ENCODE assay signal across 17 cellular contexts in the genomic region with DNA sequence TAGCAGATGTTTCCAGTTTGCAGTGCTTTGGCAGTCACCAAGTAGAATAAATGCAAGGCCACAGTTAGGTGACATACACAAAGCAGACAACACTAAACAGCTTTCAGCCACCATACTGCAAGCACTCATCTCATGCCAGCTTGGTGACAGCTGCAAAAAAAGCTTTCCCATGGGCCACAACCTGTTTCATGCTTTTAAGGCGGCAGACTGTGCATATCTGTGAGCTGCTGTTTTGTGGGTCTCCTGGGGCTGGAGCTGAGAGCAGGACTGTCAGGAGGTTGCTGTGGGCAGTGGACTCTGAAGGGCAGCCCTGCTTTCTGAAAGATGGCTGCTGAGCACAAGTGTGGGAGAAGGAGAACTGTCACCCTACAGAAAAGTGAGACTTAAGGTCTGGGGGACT.
"Had no signal": no experiment of that assay in that cellular context is flagged by ENCODE, and none has a peak within 500 bp of the region (broad histone marks: within the 10 kb centered on the region; RNA-seq: fewer than 3 reads in every experiment).

No MANE protein-coding gene starts in this region.

- H3K27ac Mint-ChIP-seq: mesothelial cell of epicardium; nephron; stimulated activated naive B cell treated with anti-CD40 and anti-IgM and Interleukin-4, amounts not matched to agents 10 μg/mL and 1 μg/mL and 100 μg/mL, for 72 hours had no signal

- H3K4me3 Mint-ChIP-seq: mesothelial cell of epicardium; nephron; stimulated activated naive B cell treated with anti-CD40 and anti-IgM and Interleukin-4, amounts not matched to agents 10 μg/mL and 1 μg/mL and 100 μg/mL, for 72 hours had no signal

- H3K36me3 ChIP-seq: thoracic aorta, upper lobe of left lung had no signal

- H3K4me3 ChIP-seq: lung, thoracic aorta, upper lobe of left lung had no signal

- H3K9me3 ChIP-seq: thoracic aorta, upper lobe of left lung had no signal

- H3K27me3 Mint-ChIP-seq: stimulated activated naive B cell treated with anti-CD40 and anti-IgM and Interleukin-4, amounts not matched to agents 10 μg/mL and 1 μg/mL and 100 μg/mL, for 72 hours had no signal

- H3K27me3 ChIP-seq: upper lobe of left lung had no signal

- H3K36me3 Mint-ChIP-seq: mesothelial cell of epicardium had no signal

- DNase-seq: activated CD4-positive, alpha-beta T cell treated with anti-CD3 and anti-CD28 coated beads, Interleukin-2, amount 50 U/mL, for 1 hour; activated CD8-positive, alpha-beta memory T cell treated with anti-CD3 and anti-CD28 coated beads, Interleukin-2, amount 50 U/mL, for 4 hours; activated effector memory CD4-positive, alpha-beta T cell treated with anti-CD3 and anti-CD28 coated beads, Interleukin-2, amount 50 U/mL, for 16 hours; activated naive CD4-positive, alpha-beta T cell treated with anti-CD3 and anti-CD28 coated beads, Interleukin-2, amount 50 U/mL, for 16 hours; activated T-cell treated with anti-CD3 and anti-CD28 coated beads, Interleukin-2, amount 50 U/mL, for 48 hours; aorta; cortex of kidney; head of caudate nucleus; kidney; nucleus accumbens; stimulated activated naive B cell treated with anti-CD40 and anti-IgM and Interleukin-4, amounts not matched to agents 10 μg/mL and 1 μg/mL and 100 μg/mL, for 72 hours; T1000; upper lobe of left lung had no signal

- H3K27ac ChIP-seq: thoracic aorta, upper lobe of left lung had no signal
